In the genomic region with DNA sequence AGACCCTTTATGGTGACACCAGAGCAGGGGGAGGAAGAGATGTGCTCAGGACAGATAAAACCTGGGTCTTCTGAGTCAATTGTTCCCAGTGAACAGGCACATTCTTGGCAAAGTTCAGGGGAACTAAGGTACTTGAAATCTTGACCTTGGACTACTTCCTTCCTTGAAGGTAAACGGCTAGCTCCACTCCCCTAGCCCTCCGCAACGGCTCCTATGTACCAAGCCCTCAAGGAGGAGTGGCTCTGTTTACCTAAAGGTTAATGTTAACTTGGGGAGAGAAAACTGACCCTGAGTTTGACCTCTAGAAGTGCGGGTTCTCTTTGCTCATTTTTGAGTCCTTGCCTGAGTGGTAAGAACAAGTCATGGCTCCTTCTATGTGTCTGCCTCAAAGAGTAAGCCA, we compare ENCODE assay signal across 15 cellular contexts. TPM values are rescaled to one million over a fixed set of nuclear protein-coding genes. Genes with fewer than 3 reads are reported as not detected.
DNase-seq lines count a peak whose midpoint lies in the region; ATAC-seq and TF ChIP-seq lines count a peak whose summit lies in the region.
"Had no signal": no experiment of that assay in that cellular context is flagged by ENCODE, and none has a peak within 500 bp of the region (broad histone marks: within the 10 kb centered on the region; RNA-seq: fewer than 3 reads in every experiment).

No MANE protein-coding gene starts in this region.

- ATAC-seq in mucosa of descending colon, result peak; percentile 85
- peak; percentile 40 to 76 for ATAC-seq in upper lobe of left lung (ENCODE audit: low FRiP score in 2 of 2)
- ATAC-seq in HG03469 (IDR thresholded peaks at IDR 0.05; ENCODE audit: unreplicated experiment), result no peak
- no peak for ATAC-seq in GM21528 (IDR thresholded peaks at IDR 0.05; ENCODE audit: low FRiP score, unreplicated experiment)

- TF ChIP-seq CTCF in colonic mucosa (IDR thresholded peaks at IDR 0.05) (no peak), mucosa of descending colon (IDR thresholded peaks at IDR 0.05) (no peak), upper lobe of left lung (IDR thresholded peaks at IDR 0.05) (no peak)

- H3K36me3 ChIP-seq in colonic mucosa (no peaks in the 10 kb centered on the region), mucosa of descending colon (ENCODE audit: low read depth) (no peaks in the 10 kb centered on the region), upper lobe of left lung (no peaks in the 10 kb centered on the region)
- H3K36me3 ChIP-seq: SJCRH30 had no signal

- peak in 1 of 4 donors; percentile 61 for TF ChIP-seq EP300 in upper lobe of left lung (IDR thresholded peaks at IDR 0.05)

- 31 to 56% methylated on average over 4 of the region's 4 CpGs for WGBS in upper lobe of left lung, 2 donors

- no peak for TF ChIP-seq POLR2A in upper lobe of left lung (IDR thresholded peaks at IDR 0.05)

- H3K9me3 ChIP-seq in colonic mucosa (no peaks in the 10 kb centered on the region), mucosa of descending colon (no peaks in the 10 kb centered on the region), upper lobe of left lung (no peaks in the 10 kb centered on the region)
- H3K9me3 ChIP-seq: SJCRH30 had no signal

- H3K4me1 ChIP-seq in colonic mucosa (peaks cover 10% of the 10 kb centered on the region), mucosa of descending colon (ENCODE audit: low read depth) (peaks cover 22% of the 10 kb centered on the region), upper lobe of left lung (peaks cover 0 to 16% (median 9%) of the 10 kb centered on the region in 4 donors)

- H3K4me3 ChIP-seq in colonic mucosa (no peak overlapping the region), mucosa of descending colon (no peak overlapping the region), upper lobe of left lung (no peak overlapping the region)
- H3K4me3 ChIP-seq: SJCRH30 had no signal

- intact Hi-C loops in colonic mucosa (cut with DNase I) (loop anchor here (10.0 kb wide), 1 partner anchor 226 kb away; no protein-coding TSS in a partner anchor), mucosa of descending colon (cut with DNase I, micrococcal nuclease) (loop anchor here in 1 of 2 donors (5.0 kb wide), 1 partner anchor 68 kb away; no protein-coding TSS in a partner anchor)

- H3K9ac ChIP-seq in colonic mucosa (ENCODE audit: low read depth in 2 of 2, low read length in 2 of 2), result peak overlapping the region in 1 of 2 donors; percentile 41

- H3K27ac ChIP-seq in colonic mucosa (peak overlapping the region; percentile 72), upper lobe of left lung (peak overlapping the region in 1 of 4 donors; percentile 44)
- H3K27ac ChIP-seq: SJCRH30 had no signal

- H3K27me3 ChIP-seq in colonic mucosa (no peaks in the 10 kb centered on the region), upper lobe of left lung (no peaks in the 10 kb centered on the region)

- DNase-seq in LoVo (ENCODE audit: low spot score) (peak; percentile 63), colonic mucosa (peak; percentile 82), mucosa of descending colon (peak; percentile 70 to 80 (median 78)), upper lobe of left lung (peak in 1 of 2 donors; percentile 80), AML-193 (lab: John Stamatoyannopoulos, UW) (no peak)
- DNase-seq: DMS153; EL; H7; NCI-H187; NCI-H69; NK-92 treated with Interleukin-12 subunit alpha and Interleukin-12 subunit beta, amount 100 ng/mL, for 24 hours; SJCRH30 had no signal

RNA-seq across cellular contexts. Expression of a gene that starts 7.8 kb away (rescaled TPM):
- 10 to 100 TPM in 1 of 2 donors, 1 to 10 TPM in 1; 8.2 to 18.7 TPM for total RNA-seq in colonic mucosa
- total RNA-seq in mucosa of descending colon, result 10 to 100 TPM; 10.7 to 25.1 (median 12.2) TPM
- total RNA-seq in upper lobe of left lung, result 10 to 100 TPM in 1 of 6 donors, 1 to 10 TPM in 4, under 1 TPM in 1; 0.69 to 12.1 (median 1.5) TPM
- total RNA-seq: LHCN-M2 had no signal

RNA-seq across cellular contexts. Expression of a gene that starts 21.7 kb away (rescaled TPM):
- total RNA-seq in colonic mucosa (100 to 1,000 TPM; 187 to 232 TPM), mucosa of descending colon (100 to 1,000 TPM; 181 to 296 (median 224) TPM), upper lobe of left lung (100 to 1,000 TPM; 123 to 330 (median 180) TPM)

Comparison
In these comparisons a context has a peak if more than half of its experiments do, and no peak if none do; other contexts are left out.
1. DNase-seq: peak in LoVo (single experiment), colonic mucosa (single experiment) and mucosa of descending colon (3 of 3); none in AML-193 (0 of 2).
2. ATAC-seq: peak in mucosa of descending colon (single experiment) and upper lobe of left lung (2 of 2); none in HG03469 (single experiment) and GM21528 (single experiment).